Comparison of ENCODE assay signal across 8 cellular contexts in the genomic region with DNA sequence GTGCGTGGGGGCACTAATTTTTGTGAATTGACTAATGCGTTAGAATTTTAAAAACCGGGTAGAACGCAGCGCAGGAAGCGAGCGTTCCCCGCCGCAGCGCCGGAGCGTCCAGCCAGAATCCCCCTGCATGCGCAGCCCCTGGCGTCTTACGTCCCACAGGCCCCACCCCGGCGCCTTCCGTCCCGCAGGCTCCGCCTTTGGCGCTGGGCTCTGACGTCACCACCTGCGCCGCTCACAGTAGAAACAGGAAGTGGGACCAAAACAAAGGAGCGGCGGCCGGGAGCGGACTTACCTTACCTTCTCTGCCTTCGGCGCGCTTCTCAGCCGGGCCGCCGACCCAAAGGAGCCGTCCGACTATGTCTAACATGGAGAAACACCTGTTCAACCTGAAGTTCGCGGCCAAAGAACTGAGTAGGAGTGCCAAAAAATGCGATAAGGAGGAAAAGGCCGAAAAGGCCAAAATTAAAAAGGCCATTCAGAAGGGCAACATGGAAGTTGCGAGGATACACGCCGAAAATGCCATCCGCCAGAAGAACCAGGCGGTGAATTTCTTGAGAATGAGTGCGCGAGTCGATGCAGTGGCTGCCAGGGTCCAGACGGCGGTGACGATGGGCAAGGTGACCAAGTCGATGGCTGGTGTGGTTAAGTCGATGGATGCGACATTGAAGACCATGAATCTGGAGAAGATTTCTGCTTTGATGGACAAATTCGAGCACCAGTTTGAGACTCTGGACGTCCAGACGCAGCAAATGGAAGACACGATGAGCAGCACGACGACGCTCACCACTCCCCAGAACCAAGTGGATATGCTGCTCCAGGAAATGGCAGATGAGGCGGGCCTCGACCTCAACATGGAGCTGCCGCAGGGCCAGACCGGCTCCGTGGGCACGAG. TPM values are rescaled to one million over a fixed set of nuclear protein-coding genes. Genes with fewer than 3 reads are reported as not detected.
DNase-seq lines count a peak whose midpoint lies in the region; ATAC-seq and TF ChIP-seq lines count a peak whose summit lies in the region.

A gene with protein sequence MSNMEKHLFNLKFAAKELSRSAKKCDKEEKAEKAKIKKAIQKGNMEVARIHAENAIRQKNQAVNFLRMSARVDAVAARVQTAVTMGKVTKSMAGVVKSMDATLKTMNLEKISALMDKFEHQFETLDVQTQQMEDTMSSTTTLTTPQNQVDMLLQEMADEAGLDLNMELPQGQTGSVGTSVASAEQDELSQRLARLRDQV (plus strand): TSS at position 258 of the 892 bp plus-strand sequence. CDS start 99 bp downstream, at position 357.

- intact Hi-C loops in T-helper 2 cell treated with Interferon-gamma antibody and Interleukin-4, amounts not matched to agents 100 ng/mL and 5 ng/mL, for 36 hours (cut with micrococcal nuclease) = loop anchor here (1.0 to 5.0 kb wide), 5 partner anchors 57 to 1324 kb away; a partner anchor contains a TSS
- intact Hi-C loops in ascending aorta (cut with DNase I) = loop anchor here (1.0 to 10.0 kb wide), 6 partner anchors 57 to 1827 kb away; a partner anchor contains a TSS
- intact Hi-C loops in right cardiac atrium (cut with DNase I) = no loop called here
- intact Hi-C loops in vagina (cut with DNase I) = no loop called here

- peak; percentile 73 for DNase-seq in NCI-H187 treated with DMSO at 0.1 percent for 48 hours (lab: John Stamatoyannopoulos, UW)
- DNase-seq in ascending aorta (ENCODE audit: low spot score in 2 of 2) = peak; percentile 94 to 99
- DNase-seq in right cardiac atrium = peak; percentile 99 to 100 (median 99)
- DNase-seq in putamen (ENCODE audit: low spot score) = peak; percentile 97
- peak in 1 of 2 donors; percentile 98 for DNase-seq in vagina (ENCODE audit: extremely low spot score in 2 of 2)

- TF ChIP-seq CTCF in ascending aorta (IDR thresholded peaks at IDR 0.05) (no peak), vagina (IDR thresholded peaks at IDR 0.05) (no peak)

- H3K4me1 ChIP-seq in ascending aorta (peaks cover 4 to 20% of the 10 kb centered on the region in 2 donors), right cardiac atrium (ENCODE audit: control insufficient read depth, insufficient read depth, low read length) (no peaks in the 10 kb centered on the region), vagina (peaks cover 23% of the 10 kb centered on the region)

- peak within 1 kb of the TSS; percentile 75 to 86 for H3K4me3 ChIP-seq in ascending aorta
- peak within 1 kb of the TSS; percentile 91 for H3K4me3 ChIP-seq in right cardiac atrium (ENCODE audit: low read length)
- peak within 1 kb of the TSS; percentile 64 to 85 for H3K4me3 ChIP-seq in vagina

- no peaks in the 10 kb centered on the region for H3K27me3 ChIP-seq in ascending aorta
- no peaks in the 10 kb centered on the region for H3K27me3 ChIP-seq in right cardiac atrium (ENCODE audit: control insufficient read depth, insufficient read depth)
- no peaks in the 10 kb centered on the region for H3K27me3 ChIP-seq in vagina

- H3K27ac ChIP-seq in ascending aorta (peak within 1 kb of the TSS; percentile 87 to 92), right cardiac atrium (ENCODE audit: low read length) (peak within 1 kb of the TSS; percentile 97), vagina (peak within 1 kb of the TSS; percentile 92)

- H3K9me3 ChIP-seq in ascending aorta (no peaks in the 10 kb centered on the region), right cardiac atrium (ENCODE audit: control insufficient read depth, low read length) (no peaks in the 10 kb centered on the region), vagina (no peaks in the 10 kb centered on the region)

- H3K36me3 ChIP-seq in ascending aorta = peaks cover 0 to 3% of the 10 kb centered on the region in 2 donors
- H3K36me3 ChIP-seq in vagina = no peaks in the 10 kb centered on the region

- under 1% methylated on average over 67 of the region's 67 CpGs for WGBS in right cardiac atrium

- ATAC-seq in GM18498 (IDR thresholded peaks at IDR 0.05; ENCODE audit: unreplicated experiment) (peak; percentile 96), HG02938 (IDR thresholded peaks at IDR 0.05; ENCODE audit: unreplicated experiment) (peak; percentile 91), right cardiac atrium (peak; percentile 99)

- peak; percentile 65 to 94 for TF ChIP-seq POLR2A in vagina (IDR thresholded peaks at IDR 0.05)

RNA-seq across cellular contexts. Expression of the gene that starts here (rescaled TPM):
- total RNA-seq in T-helper 2 cell treated with Interferon-gamma antibody and Interleukin-4, amounts not matched to agents 100 ng/mL and 5 ng/mL, for 36 hours = 20.2 and 20.5 TPM in 2 replicates
- total RNA-seq in ascending aorta (25.5 TPM), right cardiac atrium (10 to 100 TPM; 28.8 to 40.3 (median 32.3) TPM), vagina (44.7 TPM)
- polyA plus RNA-seq in right cardiac atrium = 40.4 TPM

Comparison
In these comparisons a context has a peak if more than half of its experiments do, and no peak if none do; other contexts are left out.
1. intact Hi-C loops: an anchor here in T-helper 2 cell treated with Interferon-gamma antibody and Interleukin-4, amounts not matched to agents 100 ng/mL and 5 ng/mL, for 36 hours (1.0 to 5.0 kb wide) and ascending aorta (1.0 to 10.0 kb wide); none called in right cardiac atrium and vagina.